ENCODE assay signal across 9 cellular contexts in genomic region chr4:166140951-166141350, GRCh38.
"Had no signal": no experiment of that assay in that cellular context is flagged by ENCODE, and none has a peak within 500 bp of the region (broad histone marks: within the 10 kb centered on the region; RNA-seq: fewer than 3 reads in every experiment).

No MANE protein-coding gene starts in this region.

- ATAC-seq: GM23338, HCT116 had no signal

- H3K4me3 ChIP-seq: GM23248, GM23338, HAP-1 had no signal

- DNase-seq: GM23248, GOT3, H7, H9, HCEC 1CT, HFFc6 had no signal

- H3K9ac ChIP-seq: GM23248 had no signal

- H3K27ac Mint-ChIP-seq: GM23338, H9, HFFc6 had no signal

- H3K4me1 ChIP-seq: HAP-1 had no signal

- H3K4me3 Mint-ChIP-seq: GM23338, H9, HFFc6 had no signal

- H3K36me3 ChIP-seq: HAP-1 had no signal

- H3K4me1 Mint-ChIP-seq: GM23338, H9 had no signal

- H3K9me3 ChIP-seq: HAP-1 had no signal

- H3K4me2 ChIP-seq: GM23338 had no signal

- H3K27ac ChIP-seq: GM23248 had no signal

- H2AFZ ChIP-seq: GM23248, GM23338 had no signal
